8 cellular contexts compared by ENCODE assay signal in the genomic region with DNA sequence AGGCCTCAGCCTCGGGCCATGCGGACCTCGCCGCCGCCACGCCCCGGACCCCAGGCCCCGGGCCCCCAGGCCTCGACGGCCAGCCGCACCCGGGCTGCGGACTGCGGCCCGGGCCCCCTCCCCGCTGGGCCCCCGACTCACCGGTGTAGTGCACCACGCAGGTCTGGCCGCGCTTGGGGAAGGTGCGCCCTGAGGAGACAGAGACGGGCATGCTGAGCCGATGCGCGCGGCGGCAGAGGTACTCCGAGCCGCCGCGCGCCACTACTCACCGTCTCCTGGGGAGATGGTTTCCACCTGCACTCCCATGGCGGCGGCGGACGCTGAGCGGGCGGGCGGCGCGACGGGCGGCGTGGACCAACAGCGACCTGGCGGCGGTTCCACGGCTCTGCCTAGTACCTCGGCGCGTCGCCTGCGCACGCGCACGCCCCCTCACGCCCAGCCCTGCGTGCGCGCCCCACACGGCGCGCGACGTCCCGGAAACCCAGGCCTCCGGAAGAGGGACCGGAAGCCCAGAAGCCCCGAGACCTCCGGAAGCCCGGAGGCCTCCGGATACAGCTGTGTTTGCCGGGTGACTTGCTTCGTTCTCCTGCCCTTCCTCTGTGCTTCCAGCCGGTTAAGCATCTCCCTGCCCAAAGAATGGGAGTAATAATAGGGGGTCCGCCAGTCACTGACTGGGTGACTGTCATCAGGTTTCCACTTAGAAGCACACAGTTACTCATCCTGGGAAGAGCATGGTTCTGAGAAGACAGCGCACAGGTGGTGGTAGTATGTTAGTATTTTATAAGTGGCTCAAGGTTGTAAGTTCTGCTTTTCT. TPM values are rescaled to one million over a fixed set of nuclear protein-coding genes. Genes with fewer than 3 reads are reported as not detected.
A peak's percentile ranks its signal among the peaks of the same experiment; 100 is the strongest.
DNase-seq lines count a peak whose midpoint lies in the region; ATAC-seq and TF ChIP-seq lines count a peak whose summit lies in the region.

FKBP1A (minus strand) TSS at position 362 of the 814 bp plus-strand sequence; CDS start at position 306, 56 bp downstream.

- DNase-seq in AG10803 (ENCODE audit: low read depth) (peak; percentile 88), NCI-H460 (ENCODE audit: extremely low read depth, low read depth) (peak; percentile 86), cerebellar cortex (ENCODE audit: low spot score) (peak; percentile 87), kidney epithelial cell (ENCODE audit: low read depth) (no peak)
- DNase-seq in activated CD4-positive, CD25-positive, alpha-beta regulatory T cell treated with anti-CD3 and anti-CD28 coated beads, Interleukin-2, amount 50 U/mL, for 72 hours = peak; percentile 89
- DNase-seq in stimulated activated CD4-positive, alpha-beta T cell treated with anti-CD3 and anti-CD28 coated beads, Interleukin-15, amount 100 ng/mL, for 48 hours (ENCODE audit: low read depth in 2 of 2) = peak; percentile 77 to 89

- peaks cover 1% of the 10 kb centered on the region for H3K36me3 ChIP-seq in kidney epithelial cell (ENCODE audit: control insufficient read depth, insufficient read depth, low read length)

- TF ChIP-seq CTCF in AG10803 (conservative IDR thresholded peaks at IDR 0.05; ENCODE audit: low read length) (no peak), kidney epithelial cell (IDR thresholded peaks at IDR 0.05; ENCODE audit: insufficient read depth, low read length, poor library complexity, severe bottlenecking) (no peak)

- peak within 1 kb of the TSS; percentile 88 for H3K4me3 ChIP-seq in AG10803 (ENCODE audit: low read length)
- H3K4me3 ChIP-seq in kidney epithelial cell (ENCODE audit: low read depth, low read length) = peak within 1 kb of the TSS; percentile 89

- no peaks in the 10 kb centered on the region for H3K27me3 ChIP-seq in kidney epithelial cell (ENCODE audit: control insufficient read depth, insufficient read depth, low read length)

- ATAC-seq in HG03432 (IDR thresholded peaks at IDR 0.05; ENCODE audit: unreplicated experiment) = peak; percentile 90

- TF ChIP-seq POLR2A in GM19193 (IDR thresholded peaks at IDR 0.05; ENCODE audit: extremely low read depth, insufficient read depth, insufficient read length) = peak; percentile 80

RNA-seq across cellular contexts. Expression of gene FKBP1A, which starts in this region (rescaled TPM):
- total RNA-seq in NCI-H460 (2014; rRNA removed; shearing (Covaris generic)) = 140 and 170 TPM in 2 replicates
- polyA plus RNA-seq in NCI-H460 (2014; cell fraction: nucleus; rRNA removed) = 102 and 111 TPM in 2 replicates
- total RNA-seq in kidney epithelial cell = 144 and 155 TPM in 2 replicates
